In the genomic region with DNA sequence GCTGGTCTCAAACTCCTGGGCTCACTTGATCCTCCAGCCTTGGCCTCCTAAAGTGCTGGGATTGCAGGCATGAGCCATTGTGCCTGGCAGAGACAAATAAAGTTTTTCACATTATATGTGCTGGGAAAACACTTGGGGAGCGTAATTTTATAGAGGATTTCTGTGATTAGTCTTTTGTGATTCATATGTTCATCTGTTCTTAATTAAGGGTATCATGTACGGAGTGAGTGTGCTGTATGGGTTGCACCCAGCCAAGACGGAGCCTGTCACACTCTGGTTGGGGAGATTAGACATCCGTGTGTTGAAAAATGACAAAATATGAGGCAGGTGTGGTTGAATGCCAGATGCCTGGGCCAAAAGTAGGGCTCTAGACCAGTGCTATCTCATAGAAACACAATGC, we compare ENCODE assay signal across 1 cellular context.
A peak's percentile ranks its signal among the peaks of the same experiment; 100 is the strongest.
TF ChIP-seq lines count a peak whose summit lies in the region.

No MANE protein-coding gene starts in this region.

TF ChIP-seq in K562, 482 proteins besides CTCF, POLR2A, EP300 and RAD21:
- TF ChIP-seq, protein P1, sequence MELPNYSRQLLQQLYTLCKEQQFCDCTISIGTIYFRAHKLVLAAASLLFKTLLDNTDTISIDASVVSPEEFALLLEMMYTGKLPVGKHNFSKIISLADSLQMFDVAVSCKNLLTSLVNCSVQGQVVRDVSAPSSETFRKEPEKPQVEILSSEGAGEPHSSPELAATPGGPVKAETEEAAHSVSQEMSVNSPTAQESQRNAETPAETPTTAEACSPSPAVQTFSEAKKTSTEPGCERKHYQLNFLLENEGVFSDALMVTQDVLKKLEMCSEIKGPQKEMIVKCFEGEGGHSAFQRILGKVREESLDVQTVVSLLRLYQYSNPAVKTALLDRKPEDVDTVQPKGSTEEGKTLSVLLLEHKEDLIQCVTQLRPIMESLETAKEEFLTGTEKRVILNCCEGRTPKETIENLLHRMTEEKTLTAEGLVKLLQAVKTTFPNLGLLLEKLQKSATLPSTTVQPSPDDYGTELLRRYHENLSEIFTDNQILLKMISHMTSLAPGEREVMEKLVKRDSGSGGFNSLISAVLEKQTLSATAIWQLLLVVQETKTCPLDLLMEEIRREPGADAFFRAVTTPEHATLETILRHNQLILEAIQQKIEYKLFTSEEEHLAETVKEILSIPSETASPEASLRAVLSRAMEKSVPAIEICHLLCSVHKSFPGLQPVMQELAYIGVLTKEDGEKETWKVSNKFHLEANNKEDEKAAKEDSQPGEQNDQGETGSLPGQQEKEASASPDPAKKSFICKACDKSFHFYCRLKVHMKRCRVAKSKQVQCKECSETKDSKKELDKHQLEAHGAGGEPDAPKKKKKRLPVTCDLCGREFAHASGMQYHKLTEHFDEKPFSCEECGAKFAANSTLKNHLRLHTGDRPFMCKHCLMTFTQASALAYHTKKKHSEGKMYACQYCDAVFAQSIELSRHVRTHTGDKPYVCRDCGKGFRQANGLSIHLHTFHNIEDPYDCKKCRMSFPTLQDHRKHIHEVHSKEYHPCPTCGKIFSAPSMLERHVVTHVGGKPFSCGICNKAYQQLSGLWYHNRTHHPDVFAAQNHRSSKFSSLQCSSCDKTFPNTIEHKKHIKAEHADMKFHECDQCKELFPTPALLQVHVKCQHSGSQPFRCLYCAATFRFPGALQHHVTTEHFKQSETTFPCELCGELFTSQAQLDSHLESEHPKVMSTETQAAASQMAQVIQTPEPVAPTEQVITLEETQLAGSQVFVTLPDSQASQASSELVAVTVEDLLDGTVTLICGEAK (IDR thresholded peaks at IDR 0.05): 0 out of 2 replicates have a peak, but pooled peaks have one; percentile 19
- TF ChIP-seq, protein P1 (CRISPR knock-in tag; IDR thresholded peaks at IDR 0.05): no peak
- TF ChIP-seq RBM25 (IDR thresholded peaks at IDR 0.05; ENCODE audit: low read depth, low read length, severe bottlenecking): no peak
